In the genomic region with DNA sequence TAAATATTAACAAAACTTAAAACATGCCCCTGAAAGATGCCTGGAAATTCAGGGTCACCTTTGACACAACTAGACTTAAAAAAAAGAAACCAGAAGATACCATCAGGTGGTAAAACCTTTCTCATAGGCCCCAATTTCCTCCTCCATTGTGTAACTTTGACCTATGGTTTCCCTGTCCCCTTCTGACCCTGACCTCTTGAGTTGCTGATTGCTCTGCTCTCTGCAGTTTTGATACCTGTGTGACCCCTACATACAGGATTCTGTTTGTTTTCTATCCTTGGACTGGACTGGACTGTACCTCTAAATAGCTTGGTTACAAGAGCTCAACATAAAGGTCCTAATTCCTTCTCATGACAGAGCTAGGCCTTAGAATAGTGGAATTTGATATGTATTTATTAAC, we compare ENCODE assay signal across 27 cellular contexts.
"Had no signal": no experiment of that assay in that cellular context is flagged by ENCODE, and none has a peak within 500 bp of the region (broad histone marks: within the 10 kb centered on the region; RNA-seq: fewer than 3 reads in every experiment).

No MANE protein-coding gene starts in this region.

- H3K27me3 ChIP-seq: colonic mucosa, dorsolateral prefrontal cortex, esophagus muscularis mucosa, esophagus squamous epithelium, foreskin keratinocyte, gastrocnemius medialis, gastroesophageal sphincter, heart right ventricle had no signal

- H3K36me3 ChIP-seq: colonic mucosa, esophagus muscularis mucosa, esophagus squamous epithelium, gastrocnemius medialis, gastroesophageal sphincter, heart right ventricle had no signal

- DNase-seq: colonic mucosa; cortex of kidney; dermis blood vessel endothelial cell; dorsolateral prefrontal cortex; effector CD4-positive, alpha-beta T cell; effector CD8-positive, alpha-beta T cell; effector memory CD4-positive, alpha-beta T cell; effector memory CD8-positive, alpha-beta T cell; endodermal cell; erythroblast; esophagus squamous epithelium; foreskin fibroblast; foreskin keratinocyte; foreskin melanocyte; gastrocnemius medialis; glutamatergic neuron; head of caudate nucleus; heart right ventricle had no signal

- H3K9me3 ChIP-seq: colonic mucosa, esophagus muscularis mucosa, esophagus squamous epithelium, gastrocnemius medialis, gastroesophageal sphincter had no signal

- H3K27ac ChIP-seq: colonic mucosa, coronary artery, dorsolateral prefrontal cortex, epithelial cell of prostate, esophagus muscularis mucosa, esophagus squamous epithelium, foreskin keratinocyte, gastrocnemius medialis, gastroesophageal sphincter, heart right ventricle had no signal

- H3K4me3 ChIP-seq: colonic mucosa, coronary artery, dorsolateral prefrontal cortex, esophagus muscularis mucosa, esophagus squamous epithelium, gastrocnemius medialis, gastroesophageal sphincter, heart right ventricle had no signal

- H3K4me1 ChIP-seq: colonic mucosa, esophagus muscularis mucosa, esophagus squamous epithelium, foreskin keratinocyte, gastrocnemius medialis, gastroesophageal sphincter, heart right ventricle had no signal

- ATAC-seq: effector memory CD8-positive, alpha-beta T cell; esophagus mucosa; foreskin keratinocyte; gastrocnemius medialis; gastroesophageal sphincter; heart right ventricle had no signal

- FAIRE-seq: colon, endometrium, endothelial cell of umbilical vein, frontal cortex had no signal
